Comparison of ENCODE assay signal across 1 cellular context in genomic region chr18:79963658-79964329, GRCh38.
TF ChIP-seq lines count a peak whose summit lies in the region.

No MANE protein-coding gene starts in this region.

TF ChIP-seq in A549, 52 proteins besides CTCF, POLR2A, EP300 and RAD21 (continued from another document):
- TF ChIP-seq RCOR1 (IDR thresholded peaks at IDR 0.05; ENCODE audit: low read depth, low read length), result no peak
